In the genomic region with DNA sequence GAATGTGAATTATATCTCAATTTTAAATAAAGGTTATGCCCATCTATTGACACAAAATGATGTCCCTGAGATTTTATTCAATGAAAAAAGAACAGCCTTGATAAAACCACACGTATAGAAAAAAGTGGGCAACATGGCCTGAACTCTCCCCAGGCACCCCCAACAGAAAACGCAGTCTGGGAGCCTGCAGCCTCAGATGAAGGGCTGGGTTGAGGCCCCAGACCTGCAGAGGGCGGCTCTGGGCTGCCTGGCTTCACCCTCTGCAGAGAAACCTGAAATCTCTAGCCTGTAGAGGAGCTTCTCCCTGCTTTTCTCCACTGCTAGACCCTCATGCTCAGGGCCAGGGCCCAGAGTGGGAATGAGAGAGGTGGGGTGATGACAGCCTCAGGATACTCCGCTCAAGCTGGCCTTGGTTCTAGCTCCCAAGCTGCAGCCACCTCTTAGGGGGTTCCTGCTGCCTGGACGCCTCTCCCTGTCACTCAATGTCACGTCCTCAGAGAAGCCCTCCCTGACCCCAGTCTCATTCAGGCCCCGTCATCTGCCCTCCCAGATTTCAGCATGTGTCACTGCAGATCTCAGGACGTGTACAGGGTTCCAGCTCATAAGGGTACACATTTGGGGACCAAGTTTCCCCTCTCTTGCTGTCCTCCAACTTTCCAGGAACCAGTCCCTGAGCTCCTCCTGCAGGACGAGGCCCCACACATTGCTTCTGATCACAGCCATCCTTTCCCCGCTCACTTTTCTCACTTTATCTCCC, we compare ENCODE assay signal across 8 cellular contexts. TPM values are rescaled to one million over a fixed set of nuclear protein-coding genes. Genes with fewer than 3 reads are reported as not detected.
DNase-seq lines count a peak whose midpoint lies in the region; ATAC-seq and TF ChIP-seq lines count a peak whose summit lies in the region.

No MANE protein-coding gene starts in this region.

- H4K20me1 ChIP-seq in BLaER1 treated with 17β-estradiol and CSF1 and Interleukin-3, amounts not matched to agents 10 nM and 100 nM, result peaks cover 26 to 62% (median 53%) of the 10 kb centered on the region in 11 experiments; a peak in 20 of 22 replicates
- H4K20me1 ChIP-seq in GM23248 (ENCODE audit: insufficient read depth), result no peaks in the 10 kb centered on the region
- peaks cover 36% of the 10 kb centered on the region; the same call in 1 of the 2 replicates for H4K20me1 ChIP-seq in SK-N-SH (ENCODE audit: insufficient read depth)
- H4K20me1 ChIP-seq in osteoblast (ENCODE audit: insufficient read depth, low read length), result peaks cover 27% of the 10 kb centered on the region

- TF ChIP-seq CTCF in SK-N-SH (IDR thresholded peaks at IDR 0.05) (peak; percentile 36), osteoblast (IDR thresholded peaks at IDR 0.05; ENCODE audit: extremely low read depth, low read depth, low read length) (peak; percentile 9)

- H3F3A ChIP-seq in GM23248 (ENCODE audit: insufficient read depth) (peaks cover 13% of the 10 kb centered on the region; the same call in 1 of the 2 replicates), SK-N-SH (replicated peaks; ENCODE audit: insufficient read depth) (peaks cover 4% of the 10 kb centered on the region)

- peak overlapping the region; percentile 81 to 99 (median 94) for H3K4me3 ChIP-seq in BLaER1 treated with 17β-estradiol and CSF1 and Interleukin-3, amounts not matched to agents 10 nM and 100 nM
- H3K4me3 ChIP-seq in GM23248 (peak overlapping the region; percentile 99), SK-N-SH (ENCODE audit: low read depth in 2 of 2, low read length in 1 of 2) (peak overlapping the region; percentile 69 to 88), endocrine pancreas (ENCODE audit: control insufficient read depth, insufficient read depth, low read length) (no peak overlapping the region), osteoblast (ENCODE audit: insufficient read depth, low read length) (peak overlapping the region; percentile 92)

- H3K9me2 ChIP-seq in GM23248 (ENCODE audit: insufficient read depth) (no peaks in the 10 kb centered on the region), SK-N-SH (no peaks in the 10 kb centered on the region)

- DNase-seq in GM23248, result peak; percentile 57
- DNase-seq in SK-N-SH, result peak; percentile 74
- DNase-seq in osteoblast (ENCODE audit: insufficient read length, low spot score, missing footprints), result peak; percentile 94
- no peak for DNase-seq in globus pallidus (ENCODE audit: low spot score)

- H3K4me1 ChIP-seq in BLaER1 treated with 17β-estradiol and CSF1 and Interleukin-3, amounts not matched to agents 10 nM and 100 nM, result peaks cover 18 to 37% (median 27%) of the 10 kb centered on the region in 10 experiments
- H3K4me1 ChIP-seq in GM23248 (ENCODE audit: insufficient read depth), result peaks cover 18% of the 10 kb centered on the region
- peaks cover 9 to 12% of the 10 kb centered on the region in 2 experiments; a peak in 1 of 4 replicates for H3K4me1 ChIP-seq in SK-N-SH (ENCODE audit: control insufficient read depth in 1 of 2, insufficient read depth in 2 of 2, low read depth in 1 of 2, low read length in 1 of 2)
- H3K4me1 ChIP-seq in endocrine pancreas (ENCODE audit: control insufficient read depth, insufficient read depth, low read length), result no peaks in the 10 kb centered on the region
- peaks cover 21% of the 10 kb centered on the region for H3K4me1 ChIP-seq in osteoblast (ENCODE audit: insufficient read depth, low read length)

- CTCF ChIA-PET in SK-N-SH (lab: Yijun Ruan, JAX), result interaction anchor here (0.6 to 4.2 kb wide), 13 partner anchors 12 to 204 kb away, joined by 3 to 24 read pairs (median 4); no protein-coding TSS in a partner anchor

- H3K79me2 ChIP-seq in GM23248 (ENCODE audit: insufficient read depth), result peaks cover 63% of the 10 kb centered on the region
- H3K79me2 ChIP-seq in SK-N-SH (ENCODE audit: insufficient read depth), result peaks cover 63% of the 10 kb centered on the region
- peaks cover 56% of the 10 kb centered on the region for H3K79me2 ChIP-seq in osteoblast (ENCODE audit: insufficient read depth, low read length)

- H3K9me3 ChIP-seq in BLaER1 treated with 17β-estradiol and CSF1 and Interleukin-3, amounts not matched to agents 10 nM and 100 nM (replicated peaks in 1 of 11), result no peaks in the 10 kb centered on the region
- H3K9me3 ChIP-seq in GM23248 (ENCODE audit: low read depth), result no peaks in the 10 kb centered on the region
- H3K9me3 ChIP-seq in SK-N-SH, result no peaks in the 10 kb centered on the region
- no peaks in the 10 kb centered on the region for H3K9me3 ChIP-seq in endocrine pancreas (ENCODE audit: control insufficient read depth, low read length)
- no peaks in the 10 kb centered on the region for H3K9me3 ChIP-seq in osteoblast (ENCODE audit: low read depth, low read length)

- H3K27me3 ChIP-seq in BLaER1 treated with 17β-estradiol and CSF1 and Interleukin-3, amounts not matched to agents 10 nM and 100 nM, result no peaks in the 10 kb centered on the region
- no peaks in the 10 kb centered on the region for H3K27me3 ChIP-seq in GM23248 (replicated peaks; ENCODE audit: insufficient read depth)
- no peaks in the 10 kb centered on the region for H3K27me3 ChIP-seq in SK-N-SH (ENCODE audit: insufficient read depth)
- no peaks in the 10 kb centered on the region for H3K27me3 ChIP-seq in endocrine pancreas (ENCODE audit: control insufficient read depth, insufficient read depth, low read length)
- H3K27me3 ChIP-seq in osteoblast (ENCODE audit: insufficient read depth, low read length), result no peaks in the 10 kb centered on the region

- TF ChIP-seq EP300 in SK-N-SH (IDR thresholded peaks at IDR 0.05; ENCODE audit: borderline replicate concordance in 1 of 2, low read depth in 1 of 2, low read length in 1 of 2), result no peak

- 33 to 37% methylated on average over 10 of the region's 10 CpGs for WGBS in GM23248 (ENCODE audit: low coverage in 1 of 2, low lambda C conversion rate in 2 of 2, missing lambda C conversion rate in 2 of 2), 2 experiments
- WGBS in SK-N-SH (ENCODE audit: low lambda C conversion rate), result 42% methylated on average over 10 of the region's 10 CpGs

- H2AFZ ChIP-seq in GM23248, result no peak overlapping the region
- H2AFZ ChIP-seq in SK-N-SH (ENCODE audit: low read depth), result no peak overlapping the region
- H2AFZ ChIP-seq in osteoblast (ENCODE audit: low read length), result no peak overlapping the region

- peak overlapping the region; percentile 85 to 100 (median 94) for H3K4me2 ChIP-seq in BLaER1 treated with 17β-estradiol and CSF1 and Interleukin-3, amounts not matched to agents 10 nM and 100 nM
- H3K4me2 ChIP-seq in GM23248 (ENCODE audit: unreplicated experiment) (peak overlapping the region; percentile 79), SK-N-SH (peak overlapping the region; percentile 99), osteoblast (ENCODE audit: insufficient read depth, low read length) (peak overlapping the region; percentile 93)

- peak; percentile 23; the same call in 1 of the 2 replicates for TF ChIP-seq RAD21 in SK-N-SH (IDR thresholded peaks at IDR 0.05; ENCODE audit: low read length)

- in situ Hi-C loops in GM23248 (cut with MboI), result no loop called here

- no peak for ATAC-seq in HG03520 (IDR thresholded peaks at IDR 0.05; ENCODE audit: unreplicated experiment)
- no peak for ATAC-seq in GM21786 (IDR thresholded peaks at IDR 0.05; ENCODE audit: unreplicated experiment)

- POLR2A ChIA-PET in SK-N-SH (lab: Yijun Ruan, JAX), result interaction anchor here (0.5 to 1.3 kb wide), 5 partner anchors 13 to 140 kb away, joined by 3 to 7 read pairs (median 4); a partner anchor contains a TSS

- H3K27ac ChIP-seq in BLaER1 treated with 17β-estradiol and CSF1 and Interleukin-3, amounts not matched to agents 10 nM and 100 nM, result peak overlapping the region; percentile 96 to 100 (median 99)
- H3K27ac ChIP-seq in GM23248 (peak overlapping the region; percentile 90), SK-N-SH (ENCODE audit: low read depth in 2 of 2, low read length in 1 of 2) (peak overlapping the region; percentile 82 to 93; a peak in 3 of 4 replicates), osteoblast (ENCODE audit: low read depth, low read length) (peak overlapping the region; percentile 75)

- peaks cover 19 to 67% (median 45%) of the 10 kb centered on the region in 11 experiments for H3K36me3 ChIP-seq in BLaER1 treated with 17β-estradiol and CSF1 and Interleukin-3, amounts not matched to agents 10 nM and 100 nM
- H3K36me3 ChIP-seq in GM23248 (ENCODE audit: low read depth) (no peaks in the 10 kb centered on the region), SK-N-SH (replicated peaks in 1 of 2; ENCODE audit: control insufficient read depth in 1 of 2, insufficient read depth in 2 of 2, low read length in 1 of 2) (peaks cover 2 to 5% of the 10 kb centered on the region in 2 experiments), endocrine pancreas (ENCODE audit: control insufficient read depth, insufficient read depth, low read length) (no peaks in the 10 kb centered on the region), osteoblast (ENCODE audit: insufficient read depth, low read length) (peaks cover 4% of the 10 kb centered on the region)

- peak overlapping the region; percentile 96 to 100 (median 99) for H3K9ac ChIP-seq in BLaER1 treated with 17β-estradiol and CSF1 and Interleukin-3, amounts not matched to agents 10 nM and 100 nM
- H3K9ac ChIP-seq in GM23248 (peak overlapping the region; percentile 99), SK-N-SH (peak overlapping the region; percentile 97), endocrine pancreas (ENCODE audit: control insufficient read depth, insufficient read depth, low read length) (peak overlapping the region; percentile 82)

TF ChIP-seq in SK-N-SH, 30 proteins besides CTCF, POLR2A, EP300 and RAD21 (continues in another document):
- peak; percentile 11; the same call in 1 of the 2 replicates for TF ChIP-seq POLR2AphosphoS5 (IDR thresholded peaks at IDR 0.05; ENCODE audit: low read depth, low read length)
- TF ChIP-seq JUND (IDR thresholded peaks at IDR 0.05), result no peak
- no peak for TF ChIP-seq TAF1 (IDR thresholded peaks at IDR 0.05; ENCODE audit: borderline replicate concordance, low read depth, low read length)

RNA-seq across cellular contexts. Expression of a gene that starts 1.8 kb away (rescaled TPM):
- total RNA-seq in GM23248 (2014; rRNA removed; shearing (Covaris generic)), result 134 and 153 TPM in 2 replicates
- 24.5 and 26.4 TPM in 2 replicates for polyA plus RNA-seq in GM23248 (2016; fragmentation: Nextera tagmentation; extraction: Ambion mirVana)
- 74.1 and 96.5 TPM in 2 replicates for polyA plus RNA-seq in SK-N-SH (2012; rRNA removed)
- polyA plus RNA-seq in SK-N-SH (2012; cell fraction: cytosol; rRNA removed), result 44.9 and 52.3 TPM in 2 replicates
- polyA plus RNA-seq in SK-N-SH (2012; cell fraction: nucleus; rRNA removed), result 183 and 250 TPM in 2 replicates
- total RNA-seq in osteoblast, result 76.9 and 78.5 TPM in 2 replicates

RNA-seq across cellular contexts. Expression of a gene that starts 14.4 kb away (rescaled TPM):
- total RNA-seq in GM23248 (2014; rRNA removed; shearing (Covaris generic)), result 49.3 and 53.0 TPM in 2 replicates
- polyA plus RNA-seq in GM23248 (2016; fragmentation: Nextera tagmentation; extraction: Ambion mirVana), result 669 and 684 TPM in 2 replicates
- 247 and 372 TPM in 2 replicates for polyA plus RNA-seq in SK-N-SH (2012; rRNA removed)
- polyA plus RNA-seq in SK-N-SH (2012; cell fraction: cytosol; rRNA removed), result 232 and 233 TPM in 2 replicates
- 81.2 and 187 TPM in 2 replicates for polyA plus RNA-seq in SK-N-SH (2012; cell fraction: nucleus; rRNA removed)
- total RNA-seq in osteoblast, result 37.4 and 39.4 TPM in 2 replicates

RNA-seq across cellular contexts. Expression of a gene that starts 22.7 kb away (rescaled TPM):
- 50.3 and 50.6 TPM in 2 replicates for total RNA-seq in GM23248 (2014; rRNA removed; shearing (Covaris generic))
- polyA plus RNA-seq in GM23248 (2016; fragmentation: Nextera tagmentation; extraction: Ambion mirVana) (2.6 and 3.0 TPM in 2 replicates), SK-N-SH (2012; rRNA removed) (11.5 and 14.9 TPM in 2 replicates)
- 6.4 and 11.6 TPM in 2 replicates for polyA plus RNA-seq in SK-N-SH (2012; cell fraction: cytosol; rRNA removed)
- 10.4 and 15.7 TPM in 2 replicates for polyA plus RNA-seq in SK-N-SH (2012; cell fraction: nucleus; rRNA removed)
- 38.0 and 47.0 TPM in 2 replicates for total RNA-seq in osteoblast
